Comparison of ENCODE assay signal across 26 cellular contexts in genomic region chr5:137129906-137130680, GRCh38.
"Had no signal": no experiment of that assay in that cellular context is flagged by ENCODE, and none has a peak within 500 bp of the region (broad histone marks: within the 10 kb centered on the region; RNA-seq: fewer than 3 reads in every experiment).

No MANE protein-coding gene starts in this region.

- H3K4me1 Mint-ChIP-seq: memory B cell; naive B cell; stimulated activated naive CD8-positive, alpha-beta T cell treated with anti-CD3 and anti-CD28 coated beads, Interleukin-15, amount 100 ng/mL, for 72 hours had no signal

- H3K4me1 ChIP-seq: parathyroid adenoma, right atrium auricular region, suprapubic skin, transverse colon, upper lobe of right lung, uterus had no signal

- H3K27me3 ChIP-seq: neutrophil, right atrium auricular region, suprapubic skin, transverse colon, uterus had no signal

- H3K36me3 ChIP-seq: neutrophil, right atrium auricular region, suprapubic skin, transverse colon, upper lobe of right lung, uterus had no signal

- H3K4me3 Mint-ChIP-seq: effector memory CD8-positive, alpha-beta T cell; memory B cell; naive B cell; natural killer cell treated with Interleukin-12 subunit alpha and Interleukin-12 subunit beta and Interleukin-15 and Interleukin-18, amount 100 ng/mL, for 72 hours; neural crest cell; stimulated activated naive CD8-positive, alpha-beta T cell treated with anti-CD3 and anti-CD28 coated beads, Interleukin-15, amount 100 ng/mL, for 72 hours had no signal

- H3K9ac ChIP-seq: parathyroid adenoma had no signal

- H3K9me3 Mint-ChIP-seq: natural killer cell treated with Interleukin-12 subunit alpha and Interleukin-12 subunit beta and Interleukin-15 and Interleukin-18, amount 100 ng/mL, for 72 hours; neural crest cell; stimulated activated naive CD8-positive, alpha-beta T cell treated with anti-CD3 and anti-CD28 coated beads, Interleukin-15, amount 100 ng/mL, for 72 hours had no signal

- H3K27ac Mint-ChIP-seq: effector memory CD8-positive, alpha-beta T cell; memory B cell; naive B cell; natural killer cell treated with Interleukin-12 subunit alpha and Interleukin-12 subunit beta and Interleukin-15 and Interleukin-18, amount 100 ng/mL, for 72 hours; progenitor cell of endocrine pancreas; stimulated activated naive CD8-positive, alpha-beta T cell treated with anti-CD3 and anti-CD28 coated beads, Interleukin-15, amount 100 ng/mL, for 72 hours had no signal

- H3K36me3 Mint-ChIP-seq: memory B cell; naive B cell; natural killer cell treated with Interleukin-12 subunit alpha and Interleukin-12 subunit beta and Interleukin-15 and Interleukin-18, amount 100 ng/mL, for 72 hours had no signal

- H3K4me3 ChIP-seq: coronary artery, lung, mucosa of descending colon, right atrium auricular region, smooth muscle cell, suprapubic skin, transverse colon, upper lobe of right lung, uterus had no signal

- H3K9me3 ChIP-seq: mucosa of descending colon, neutrophil, right atrium auricular region, suprapubic skin, transverse colon, upper lobe of right lung, uterus had no signal

- H3K27ac ChIP-seq: coronary artery, neutrophil, parathyroid adenoma, right atrium auricular region, suprapubic skin, transverse colon, upper lobe of right lung, uterus had no signal

- DNase-seq: dermis blood vessel endothelial cell; effector memory CD8-positive, alpha-beta T cell; head of caudate nucleus; kidney; mucosa of descending colon; naive B cell; stimulated activated CD4-positive, alpha-beta T cell treated with anti-CD3 and anti-CD28 coated beads, Interleukin-12 subunit alpha, Interleukin-12 subunit beta, amount 100 ng/mL, for 4 hours; stimulated activated CD4-positive, alpha-beta T cell treated with anti-CD3 and anti-CD28 coated beads, Interleukin-1b, Interleukin-23, amount 100 ng/mL, for 48 hours; stimulated activated CD4-positive, alpha-beta T cell treated with anti-CD3 and anti-CD28 coated beads, Interleukin-4, amount 100 ng/mL, for 1 hour; stimulated activated CD8-positive, alpha-beta memory T cell treated with anti-CD3 and anti-CD28 coated beads, Interleukin-4, amount 100 ng/mL, for 48 hours; stimulated activated naive CD4-positive, alpha-beta T cell; stimulated activated naive CD8-positive, alpha-beta T cell treated with anti-CD3 and anti-CD28 coated beads, Interleukin-15, amount 100 ng/mL, for 72 hours; transverse colon; upper lobe of right lung; uterus had no signal
